31 cellular contexts compared by ENCODE assay signal in genomic region chr2:5140367-5140766, GRCh38.
A peak's percentile ranks its signal among the peaks of the same experiment; 100 is the strongest.
DNase-seq lines count a peak whose midpoint lies in the region; ATAC-seq, FAIRE-seq and TF ChIP-seq lines count a peak whose summit lies in the region.
"Had no signal": no experiment of that assay in that cellular context is flagged by ENCODE, and none has a peak within 500 bp of the region (broad histone marks: within the 10 kb centered on the region; RNA-seq: fewer than 3 reads in every experiment).

No MANE protein-coding gene starts in this region.

- no peaks in the 10 kb centered on the region for H3K79me2 ChIP-seq in mammary epithelial cell (ENCODE audit: insufficient read depth, low read length)

- WGBS in mammary epithelial cell (ENCODE audit: low coverage, missing lambda C conversion rate): 3% methylated on average over 3 of the region's 3 CpGs
- 46% methylated on average over 3 of the region's 3 CpGs for WGBS in right cardiac atrium

- in situ Hi-C loops in mammary epithelial cell (cut with MboI; ENCODE audit: low sequenced_read_pairs in 2 of 2): no loop called here

- no peak overlapping the region for H2AFZ ChIP-seq in mammary epithelial cell (ENCODE audit: low read depth, low read length)

- BruUV-seq in mammary epithelial cell (replicated peaks; lab: Mats Ljungman, UMichigan): no TSS peak

- H3K9me3 ChIP-seq in mammary epithelial cell (replicated peaks; ENCODE audit: insufficient read depth, low read length) (no peaks in the 10 kb centered on the region), right cardiac atrium (ENCODE audit: control insufficient read depth, low read length) (peaks cover 2% of the 10 kb centered on the region)
- H3K9me3 ChIP-seq: esophagus squamous epithelium, upper lobe of right lung had no signal

- H3K9ac ChIP-seq in mammary epithelial cell (ENCODE audit: insufficient read depth, low read length): no peak overlapping the region

- ATAC-seq in right cardiac atrium: no peak
- ATAC-seq: activated naive CD8-positive, alpha-beta T cell treated with anti-CD3 and anti-CD28 coated beads, Interleukin-2, amount 50 U/mL, for 24 hours; activated T-cell treated with anti-CD3 and anti-CD28 coated beads, Interleukin-2, amount 50 U/mL, for 4 hours; mucosa of descending colon; natural killer cell treated with Interleukin-12 subunit alpha and Interleukin-12 subunit beta and Interleukin-15 and Interleukin-18, amount 100 ng/mL, for 72 hours; upper lobe of right lung had no signal

- peak; percentile 76 for DNase-seq in HT1080 (ENCODE audit: low read depth)
- DNase-seq in mammary epithelial cell: peak; percentile 83
- peak; percentile 11 for DNase-seq in hepatic stellate cell (ENCODE audit: low spot score)
- DNase-seq in urothelium cell line (ENCODE audit: low spot score): peak; percentile 20
- DNase-seq in right cardiac atrium: no peak
- DNase-seq in OCI-M1 (lab: John Stamatoyannopoulos, UW): no peak
- DNase-seq in dedifferentiated amniotic fluid mesenchymal stem cell (ENCODE audit: extremely low spot score): no peak
- DNase-seq: activated CD4-positive, alpha-beta T cell treated with anti-CD3 and anti-CD28 coated beads, Interleukin-2, amount 10 ng/mL, durations not matched to agents 7 days and 5 days; activated naive CD8-positive, alpha-beta T cell treated with anti-CD3 and anti-CD28 coated beads, Interleukin-2, amount 50 U/mL, for 24 hours; activated T-cell treated with anti-CD3 and anti-CD28 coated beads, Interleukin-2, amount 50 U/mL, for 4 hours; Calu3; esophagus squamous epithelium; KG1; kidney; MM.1S; mucosa of descending colon; NCI-H1417; NCI-H2107; NCI-H510A; SIG-M5; stimulated activated CD4-positive, alpha-beta T cell treated with anti-CD3 and anti-CD28 coated beads, Interleukin-12 subunit alpha, Interleukin-12 subunit beta, amount 100 ng/mL, for 4 hours; stimulated activated CD4-positive, alpha-beta T cell treated with anti-CD3 and anti-CD28 coated beads, Interleukin-4, amount 100 ng/mL, for 1 hour; substantia nigra; SW 1271; T-helper 9 cell; upper lobe of right lung; WERI-Rb-1 had no signal

- no peaks in the 10 kb centered on the region for H3K36me3 ChIP-seq in mammary epithelial cell (ENCODE audit: insufficient read depth, low read length)
- H3K36me3 ChIP-seq: esophagus squamous epithelium, upper lobe of right lung, WERI-Rb-1 had no signal

- H3K4me2 ChIP-seq in mammary epithelial cell (ENCODE audit: insufficient read depth, low read depth, low read length): peak overlapping the region; percentile 12

- H3K4me3 ChIP-seq in mammary epithelial cell (replicated peaks in 1 of 3; ENCODE audit: insufficient read depth in 1 of 3, low read depth in 2 of 3, low read length in 3 of 3) (no peak overlapping the region), right cardiac atrium (ENCODE audit: low read length) (no peak overlapping the region)
- H3K4me3 ChIP-seq: esophagus squamous epithelium, lung, mucosa of descending colon, upper lobe of right lung had no signal

- TF ChIP-seq CTCF in mammary epithelial cell (conservative IDR thresholded peaks at IDR 0.05 in 1 of 2, IDR thresholded peaks at IDR 0.05 in 1 of 2; ENCODE audit: extremely low read depth in 1 of 2, insufficient read depth in 1 of 2, low read depth in 1 of 2, low read length in 2 of 2): no peak

- CTCF ChIA-PET in mammary epithelial cell (lab: Charles Lee; ENCODE audit: low non-redundant PET): interaction anchor here (0.7 kb wide), 1 partner anchor 19 kb away, joined by 4 read pairs; no protein-coding TSS in a partner anchor

- FAIRE-seq in urothelium cell line (lab: Jason Lieb, UNC): no peak
- FAIRE-seq: colon, kidney had no signal

- H3K27ac ChIP-seq in mammary epithelial cell (ENCODE audit: insufficient read depth, low read depth, low read length) (peak overlapping the region; percentile 77), right cardiac atrium (ENCODE audit: low read length) (no peak overlapping the region)
- H3K27ac ChIP-seq: C4-2B, esophagus squamous epithelium, upper lobe of right lung, WERI-Rb-1 had no signal

- no peaks in the 10 kb centered on the region for H4K20me1 ChIP-seq in mammary epithelial cell (ENCODE audit: insufficient read depth, low read length)

- H3K4me1 ChIP-seq in mammary epithelial cell (ENCODE audit: insufficient read depth, low read length): peaks cover 8% of the 10 kb centered on the region
- no peaks in the 10 kb centered on the region for H3K4me1 ChIP-seq in right cardiac atrium (ENCODE audit: control insufficient read depth, insufficient read depth, low read length)
- H3K4me1 ChIP-seq: esophagus squamous epithelium, upper lobe of right lung had no signal

- dilution Hi-C loops in mammary epithelial cell (cut with HindIII; ENCODE audit: low sequenced_read_pairs): no loop called here

- intact Hi-C loops in mammary epithelial cell (cut with micrococcal nuclease): no loop called here
- intact Hi-C loops in right cardiac atrium (cut with DNase I): no loop called here

- H3K27me3 ChIP-seq in mammary epithelial cell (ENCODE audit: insufficient read depth, low read length): no peaks in the 10 kb centered on the region
- H3K27me3 ChIP-seq in right cardiac atrium (ENCODE audit: control insufficient read depth, insufficient read depth): no peaks in the 10 kb centered on the region
- H3K27me3 ChIP-seq: esophagus squamous epithelium, upper lobe of right lung had no signal

Comparison
In these comparisons a context has a peak if more than half of its experiments do, and no peak if none do; other contexts are left out.
1. DNase-seq: peak in HT1080 (single experiment), mammary epithelial cell (single experiment), hepatic stellate cell (single experiment) and urothelium cell line (single experiment); none in right cardiac atrium (0 of 3), OCI-M1 (single experiment) and dedifferentiated amniotic fluid mesenchymal stem cell (single experiment).